36 cellular contexts compared by ENCODE assay signal in genomic region chr10:18566177-18566576, GRCh38.
"Had no signal": no experiment of that assay in that cellular context is flagged by ENCODE, and none has a peak within 500 bp of the region (broad histone marks: within the 10 kb centered on the region; RNA-seq: fewer than 3 reads in every experiment).

No MANE protein-coding gene starts in this region.

- H3K27ac Mint-ChIP-seq: activated CD8-positive, alpha-beta T cell treated with anti-CD3 and anti-CD28 coated beads for 36 hours; activated naive CD8-positive, alpha-beta T cell treated with anti-CD3 and anti-CD28 coated beads for 36 hours; activated T-cell treated with anti-CD3 and anti-CD28 coated beads, Interleukin-2, amount 50 U/mL, for 72 hours; activated T-helper 17 cell treated with anti-CD3 and anti-CD28 coated beads, Interleukin-2, amount 50 U/mL, for 72 hours; T-cell had no signal

- H3K27ac ChIP-seq: ascending aorta, cardiac muscle cell, Peyer's patch, SJSA1, VCaP had no signal

- H3K27me3 Mint-ChIP-seq: activated CD8-positive, alpha-beta T cell treated with anti-CD3 and anti-CD28 coated beads for 36 hours; activated naive CD8-positive, alpha-beta T cell treated with anti-CD3 and anti-CD28 coated beads for 36 hours; activated T-helper 17 cell treated with anti-CD3 and anti-CD28 coated beads, Interleukin-2, amount 50 U/mL, for 72 hours; central memory CD8-positive, alpha-beta T cell; T-cell had no signal

- ATAC-seq: activated CD8-positive, alpha-beta T cell treated with anti-CD3 and anti-CD28 coated beads for 36 hours; activated T-cell treated with anti-CD3 and anti-CD28 coated beads, Interleukin-2, amount 50 U/mL, for 72 hours; activated T-helper 17 cell treated with anti-CD3 and anti-CD28 coated beads, Interleukin-2, amount 50 U/mL, for 72 hours; PC-3; SK-N-SH treated with all-trans-retinoic acid at 6 μM for 48 hours; T-cell had no signal

- H3K9me3 Mint-ChIP-seq: activated CD8-positive, alpha-beta T cell treated with anti-CD3 and anti-CD28 coated beads for 36 hours; activated naive CD8-positive, alpha-beta T cell treated with anti-CD3 and anti-CD28 coated beads for 36 hours; activated T-cell treated with anti-CD3 and anti-CD28 coated beads, Interleukin-2, amount 50 U/mL, for 72 hours; activated T-helper 17 cell treated with anti-CD3 and anti-CD28 coated beads, Interleukin-2, amount 50 U/mL, for 72 hours; central memory CD8-positive, alpha-beta T cell; T-cell had no signal

- H3K36me3 ChIP-seq: cardiac muscle cell, Peyer's patch, SJSA1 had no signal

- H3K4me1 ChIP-seq: ascending aorta, Peyer's patch, SJSA1 had no signal

- H3K27me3 ChIP-seq: ascending aorta, cardiac muscle cell, MG63, Peyer's patch, SJSA1 had no signal

- H3K4me3 Mint-ChIP-seq: activated CD8-positive, alpha-beta T cell treated with anti-CD3 and anti-CD28 coated beads for 36 hours; activated naive CD8-positive, alpha-beta T cell treated with anti-CD3 and anti-CD28 coated beads for 36 hours; activated T-cell treated with anti-CD3 and anti-CD28 coated beads, Interleukin-2, amount 50 U/mL, for 72 hours; activated T-helper 17 cell treated with anti-CD3 and anti-CD28 coated beads, Interleukin-2, amount 50 U/mL, for 72 hours; central memory CD8-positive, alpha-beta T cell; T-cell had no signal

- H3K4me3 ChIP-seq: ascending aorta, cardiac muscle cell, MG63, Peyer's patch, SJSA1 had no signal

- H3K36me3 Mint-ChIP-seq: activated naive CD8-positive, alpha-beta T cell treated with anti-CD3 and anti-CD28 coated beads for 36 hours; T-cell had no signal

- H3K4me1 Mint-ChIP-seq: activated naive CD8-positive, alpha-beta T cell treated with anti-CD3 and anti-CD28 coated beads for 36 hours; activated T-helper 17 cell treated with anti-CD3 and anti-CD28 coated beads, Interleukin-2, amount 50 U/mL, for 72 hours; central memory CD8-positive, alpha-beta T cell; T-cell had no signal

- H3K9me3 ChIP-seq: Peyer's patch had no signal

- DNase-seq: activated CD4-positive, alpha-beta T cell treated with anti-CD3 and anti-CD28 coated beads for 1 hour; activated CD4-positive, alpha-beta T cell treated with anti-CD3 and anti-CD28 coated beads for 48 hours; activated CD4-positive, CD25-positive, alpha-beta regulatory T cell; activated CD8-positive, alpha-beta T cell treated with anti-CD3 and anti-CD28 coated beads for 36 hours; activated effector memory CD4-positive, alpha-beta T cell treated with anti-CD3 and anti-CD28 coated beads, Interleukin-2, amount 50 U/mL, for 16 hours; activated naive CD4-positive, alpha-beta T cell; activated naive CD4-positive, alpha-beta T cell treated with anti-CD3 and anti-CD28 coated beads, Interleukin-2, amount 50 U/mL, for 16 hours; activated naive CD8-positive, alpha-beta T cell treated with anti-CD3 and anti-CD28 coated beads for 36 hours; activated T-cell treated with anti-CD3 and anti-CD28 coated beads, Interleukin-2, amount 50 U/mL, for 1 hour; activated T-cell treated with anti-CD3 and anti-CD28 coated beads, Interleukin-2, amount 50 U/mL, for 72 hours; amygdala; Kasumi-1; MG63; NCI-H1048; NCI-H1105 treated with DMSO at 0.1 percent for 48 hours; NCI-H1436; NCI-H1694; NCI-H1930; NCI-H2081 treated with DMSO at 0.1 percent for 48 hours; NCI-H345; NCI-H524 treated with DMSO at 0.1 percent for 48 hours; NK-92 treated with Interleukin-12 subunit alpha and Interleukin-12 subunit beta, amount 100 ng/mL, for 24 hours; PC-3; Peyer's patch; RPMI8226; SHP77 treated with DMSO at 0.1 percent for 48 hours; T-cell; T-helper 2 cell; T-helper 9 cell had no signal
